1 cellular context compared by ENCODE assay signal in genomic region chr4:133146574-133147198, GRCh38.
TF ChIP-seq lines count a peak whose summit lies in the region.

No MANE protein-coding gene starts in this region.

TF ChIP-seq in endothelial cell of umbilical vein, 7 proteins besides CTCF, POLR2A, EP300 and RAD21:
- TF ChIP-seq JUN (IDR thresholded peaks at IDR 0.05; ENCODE audit: borderline replicate concordance, insufficient read depth, insufficient read length, low read depth) (no peak), MAX (IDR thresholded peaks at IDR 0.05; ENCODE audit: insufficient read depth, insufficient read length) (no peak), GATA2 (IDR thresholded peaks at IDR 0.05; ENCODE audit: insufficient read depth, insufficient read length, low read depth, low read length) (no peak), MYC (IDR thresholded peaks at IDR 0.05; ENCODE audit: low read depth, low read length) (no peak), EZH2 (IDR thresholded peaks at IDR 0.05; ENCODE audit: borderline replicate concordance, low read depth, low read length, severe bottlenecking) (no peak), POLR2AphosphoS5 (IDR thresholded peaks at IDR 0.05; ENCODE audit: insufficient read depth, low read depth, low read length) (no peak), FOS (IDR thresholded peaks at IDR 0.05; ENCODE audit: borderline replicate concordance, insufficient read depth, low read length) (no peak)
